In genomic region chr20:62522748-62523396, GRCh38 we compare ENCODE assay signal across 3 cellular contexts.
A peak's percentile ranks its signal among the peaks of the same experiment; 100 is the strongest.
TF ChIP-seq lines count a peak whose summit lies in the region.

No MANE protein-coding gene starts in this region.

TF ChIP-seq in SK-N-SH, 30 proteins besides CTCF, POLR2A, EP300 and RAD21:
- TF ChIP-seq, protein P1, sequence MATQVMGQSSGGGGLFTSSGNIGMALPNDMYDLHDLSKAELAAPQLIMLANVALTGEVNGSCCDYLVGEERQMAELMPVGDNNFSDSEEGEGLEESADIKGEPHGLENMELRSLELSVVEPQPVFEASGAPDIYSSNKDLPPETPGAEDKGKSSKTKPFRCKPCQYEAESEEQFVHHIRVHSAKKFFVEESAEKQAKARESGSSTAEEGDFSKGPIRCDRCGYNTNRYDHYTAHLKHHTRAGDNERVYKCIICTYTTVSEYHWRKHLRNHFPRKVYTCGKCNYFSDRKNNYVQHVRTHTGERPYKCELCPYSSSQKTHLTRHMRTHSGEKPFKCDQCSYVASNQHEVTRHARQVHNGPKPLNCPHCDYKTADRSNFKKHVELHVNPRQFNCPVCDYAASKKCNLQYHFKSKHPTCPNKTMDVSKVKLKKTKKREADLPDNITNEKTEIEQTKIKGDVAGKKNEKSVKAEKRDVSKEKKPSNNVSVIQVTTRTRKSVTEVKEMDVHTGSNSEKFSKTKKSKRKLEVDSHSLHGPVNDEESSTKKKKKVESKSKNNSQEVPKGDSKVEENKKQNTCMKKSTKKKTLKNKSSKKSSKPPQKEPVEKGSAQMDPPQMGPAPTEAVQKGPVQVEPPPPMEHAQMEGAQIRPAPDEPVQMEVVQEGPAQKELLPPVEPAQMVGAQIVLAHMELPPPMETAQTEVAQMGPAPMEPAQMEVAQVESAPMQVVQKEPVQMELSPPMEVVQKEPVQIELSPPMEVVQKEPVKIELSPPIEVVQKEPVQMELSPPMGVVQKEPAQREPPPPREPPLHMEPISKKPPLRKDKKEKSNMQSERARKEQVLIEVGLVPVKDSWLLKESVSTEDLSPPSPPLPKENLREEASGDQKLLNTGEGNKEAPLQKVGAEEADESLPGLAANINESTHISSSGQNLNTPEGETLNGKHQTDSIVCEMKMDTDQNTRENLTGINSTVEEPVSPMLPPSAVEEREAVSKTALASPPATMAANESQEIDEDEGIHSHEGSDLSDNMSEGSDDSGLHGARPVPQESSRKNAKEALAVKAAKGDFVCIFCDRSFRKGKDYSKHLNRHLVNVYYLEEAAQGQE (IDR thresholded peaks at IDR 0.05; ENCODE audit: low read depth, low read length): no peak

TF ChIP-seq in SK-N-SH treated with all-trans-retinoic acid at 6 μM for 48 hours, 23 proteins besides CTCF, POLR2A, EP300 and RAD21:
- TF ChIP-seq PPARA (CRISPR knock-in tag; IDR thresholded peaks at IDR 0.05; ENCODE audit: borderline replicate concordance) (no peak), ZNF70 (CRISPR knock-in tag; IDR thresholded peaks at IDR 0.05) (no peak), OSR1 (CRISPR knock-in tag; IDR thresholded peaks at IDR 0.05) (no peak), ZFP30 (CRISPR knock-in tag; IDR thresholded peaks at IDR 0.05) (no peak), ZNF565 (CRISPR knock-in tag; conservative IDR thresholded peaks at IDR 0.05; ENCODE audit: low read depth) (no peak), ZFP3 (CRISPR knock-in tag; IDR thresholded peaks at IDR 0.05) (no peak), ESRRG (CRISPR knock-in tag; IDR thresholded peaks at IDR 0.05) (no peak)
- TF ChIP-seq, protein P2, sequence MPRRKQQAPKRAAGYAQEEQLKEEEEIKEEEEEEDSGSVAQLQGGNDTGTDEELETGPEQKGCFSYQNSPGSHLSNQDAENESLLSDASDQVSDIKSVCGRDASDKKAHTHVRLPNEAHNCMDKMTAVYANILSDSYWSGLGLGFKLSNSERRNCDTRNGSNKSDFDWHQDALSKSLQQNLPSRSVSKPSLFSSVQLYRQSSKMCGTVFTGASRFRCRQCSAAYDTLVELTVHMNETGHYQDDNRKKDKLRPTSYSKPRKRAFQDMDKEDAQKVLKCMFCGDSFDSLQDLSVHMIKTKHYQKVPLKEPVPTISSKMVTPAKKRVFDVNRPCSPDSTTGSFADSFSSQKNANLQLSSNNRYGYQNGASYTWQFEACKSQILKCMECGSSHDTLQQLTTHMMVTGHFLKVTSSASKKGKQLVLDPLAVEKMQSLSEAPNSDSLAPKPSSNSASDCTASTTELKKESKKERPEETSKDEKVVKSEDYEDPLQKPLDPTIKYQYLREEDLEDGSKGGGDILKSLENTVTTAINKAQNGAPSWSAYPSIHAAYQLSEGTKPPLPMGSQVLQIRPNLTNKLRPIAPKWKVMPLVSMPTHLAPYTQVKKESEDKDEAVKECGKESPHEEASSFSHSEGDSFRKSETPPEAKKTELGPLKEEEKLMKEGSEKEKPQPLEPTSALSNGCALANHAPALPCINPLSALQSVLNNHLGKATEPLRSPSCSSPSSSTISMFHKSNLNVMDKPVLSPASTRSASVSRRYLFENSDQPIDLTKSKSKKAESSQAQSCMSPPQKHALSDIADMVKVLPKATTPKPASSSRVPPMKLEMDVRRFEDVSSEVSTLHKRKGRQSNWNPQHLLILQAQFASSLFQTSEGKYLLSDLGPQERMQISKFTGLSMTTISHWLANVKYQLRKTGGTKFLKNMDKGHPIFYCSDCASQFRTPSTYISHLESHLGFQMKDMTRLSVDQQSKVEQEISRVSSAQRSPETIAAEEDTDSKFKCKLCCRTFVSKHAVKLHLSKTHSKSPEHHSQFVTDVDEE (CRISPR knock-in tag; IDR thresholded peaks at IDR 0.05): no peak

TF ChIP-seq in K562, 482 proteins besides CTCF, POLR2A, EP300 and RAD21 (continues in another document):
- TF ChIP-seq TRIM28 (IDR thresholded peaks at IDR 0.05) (no peak), CREB3L1 (IDR thresholded peaks at IDR 0.05; ENCODE audit: borderline replicate concordance, low read depth) (no peak), E2F5 (CRISPR knock-in tag; IDR thresholded peaks at IDR 0.05) (no peak), ZNF707 (CRISPR knock-in tag; conservative IDR thresholded peaks at IDR 0.05) (no peak), KDM5B (IDR thresholded peaks at IDR 0.05; ENCODE audit: insufficient replicate concordance, low read depth, low read length) (no peak), SMC3 (conservative IDR thresholded peaks at IDR 0.05; ENCODE audit: insufficient read depth, low read depth, low read length) (no peak), TOE1 (IDR thresholded peaks at IDR 0.05; ENCODE audit: borderline replicate concordance) (no peak), TOE1 (CRISPR knock-in tag; IDR thresholded peaks at IDR 0.05; ENCODE audit: borderline replicate concordance, low read depth) (no peak), ATF1 (CRISPR knock-in tag; IDR thresholded peaks at IDR 0.05) (no peak), ATF1 (tag; IDR thresholded peaks at IDR 0.05) (no peak)
- TF ChIP-seq, protein P3, sequence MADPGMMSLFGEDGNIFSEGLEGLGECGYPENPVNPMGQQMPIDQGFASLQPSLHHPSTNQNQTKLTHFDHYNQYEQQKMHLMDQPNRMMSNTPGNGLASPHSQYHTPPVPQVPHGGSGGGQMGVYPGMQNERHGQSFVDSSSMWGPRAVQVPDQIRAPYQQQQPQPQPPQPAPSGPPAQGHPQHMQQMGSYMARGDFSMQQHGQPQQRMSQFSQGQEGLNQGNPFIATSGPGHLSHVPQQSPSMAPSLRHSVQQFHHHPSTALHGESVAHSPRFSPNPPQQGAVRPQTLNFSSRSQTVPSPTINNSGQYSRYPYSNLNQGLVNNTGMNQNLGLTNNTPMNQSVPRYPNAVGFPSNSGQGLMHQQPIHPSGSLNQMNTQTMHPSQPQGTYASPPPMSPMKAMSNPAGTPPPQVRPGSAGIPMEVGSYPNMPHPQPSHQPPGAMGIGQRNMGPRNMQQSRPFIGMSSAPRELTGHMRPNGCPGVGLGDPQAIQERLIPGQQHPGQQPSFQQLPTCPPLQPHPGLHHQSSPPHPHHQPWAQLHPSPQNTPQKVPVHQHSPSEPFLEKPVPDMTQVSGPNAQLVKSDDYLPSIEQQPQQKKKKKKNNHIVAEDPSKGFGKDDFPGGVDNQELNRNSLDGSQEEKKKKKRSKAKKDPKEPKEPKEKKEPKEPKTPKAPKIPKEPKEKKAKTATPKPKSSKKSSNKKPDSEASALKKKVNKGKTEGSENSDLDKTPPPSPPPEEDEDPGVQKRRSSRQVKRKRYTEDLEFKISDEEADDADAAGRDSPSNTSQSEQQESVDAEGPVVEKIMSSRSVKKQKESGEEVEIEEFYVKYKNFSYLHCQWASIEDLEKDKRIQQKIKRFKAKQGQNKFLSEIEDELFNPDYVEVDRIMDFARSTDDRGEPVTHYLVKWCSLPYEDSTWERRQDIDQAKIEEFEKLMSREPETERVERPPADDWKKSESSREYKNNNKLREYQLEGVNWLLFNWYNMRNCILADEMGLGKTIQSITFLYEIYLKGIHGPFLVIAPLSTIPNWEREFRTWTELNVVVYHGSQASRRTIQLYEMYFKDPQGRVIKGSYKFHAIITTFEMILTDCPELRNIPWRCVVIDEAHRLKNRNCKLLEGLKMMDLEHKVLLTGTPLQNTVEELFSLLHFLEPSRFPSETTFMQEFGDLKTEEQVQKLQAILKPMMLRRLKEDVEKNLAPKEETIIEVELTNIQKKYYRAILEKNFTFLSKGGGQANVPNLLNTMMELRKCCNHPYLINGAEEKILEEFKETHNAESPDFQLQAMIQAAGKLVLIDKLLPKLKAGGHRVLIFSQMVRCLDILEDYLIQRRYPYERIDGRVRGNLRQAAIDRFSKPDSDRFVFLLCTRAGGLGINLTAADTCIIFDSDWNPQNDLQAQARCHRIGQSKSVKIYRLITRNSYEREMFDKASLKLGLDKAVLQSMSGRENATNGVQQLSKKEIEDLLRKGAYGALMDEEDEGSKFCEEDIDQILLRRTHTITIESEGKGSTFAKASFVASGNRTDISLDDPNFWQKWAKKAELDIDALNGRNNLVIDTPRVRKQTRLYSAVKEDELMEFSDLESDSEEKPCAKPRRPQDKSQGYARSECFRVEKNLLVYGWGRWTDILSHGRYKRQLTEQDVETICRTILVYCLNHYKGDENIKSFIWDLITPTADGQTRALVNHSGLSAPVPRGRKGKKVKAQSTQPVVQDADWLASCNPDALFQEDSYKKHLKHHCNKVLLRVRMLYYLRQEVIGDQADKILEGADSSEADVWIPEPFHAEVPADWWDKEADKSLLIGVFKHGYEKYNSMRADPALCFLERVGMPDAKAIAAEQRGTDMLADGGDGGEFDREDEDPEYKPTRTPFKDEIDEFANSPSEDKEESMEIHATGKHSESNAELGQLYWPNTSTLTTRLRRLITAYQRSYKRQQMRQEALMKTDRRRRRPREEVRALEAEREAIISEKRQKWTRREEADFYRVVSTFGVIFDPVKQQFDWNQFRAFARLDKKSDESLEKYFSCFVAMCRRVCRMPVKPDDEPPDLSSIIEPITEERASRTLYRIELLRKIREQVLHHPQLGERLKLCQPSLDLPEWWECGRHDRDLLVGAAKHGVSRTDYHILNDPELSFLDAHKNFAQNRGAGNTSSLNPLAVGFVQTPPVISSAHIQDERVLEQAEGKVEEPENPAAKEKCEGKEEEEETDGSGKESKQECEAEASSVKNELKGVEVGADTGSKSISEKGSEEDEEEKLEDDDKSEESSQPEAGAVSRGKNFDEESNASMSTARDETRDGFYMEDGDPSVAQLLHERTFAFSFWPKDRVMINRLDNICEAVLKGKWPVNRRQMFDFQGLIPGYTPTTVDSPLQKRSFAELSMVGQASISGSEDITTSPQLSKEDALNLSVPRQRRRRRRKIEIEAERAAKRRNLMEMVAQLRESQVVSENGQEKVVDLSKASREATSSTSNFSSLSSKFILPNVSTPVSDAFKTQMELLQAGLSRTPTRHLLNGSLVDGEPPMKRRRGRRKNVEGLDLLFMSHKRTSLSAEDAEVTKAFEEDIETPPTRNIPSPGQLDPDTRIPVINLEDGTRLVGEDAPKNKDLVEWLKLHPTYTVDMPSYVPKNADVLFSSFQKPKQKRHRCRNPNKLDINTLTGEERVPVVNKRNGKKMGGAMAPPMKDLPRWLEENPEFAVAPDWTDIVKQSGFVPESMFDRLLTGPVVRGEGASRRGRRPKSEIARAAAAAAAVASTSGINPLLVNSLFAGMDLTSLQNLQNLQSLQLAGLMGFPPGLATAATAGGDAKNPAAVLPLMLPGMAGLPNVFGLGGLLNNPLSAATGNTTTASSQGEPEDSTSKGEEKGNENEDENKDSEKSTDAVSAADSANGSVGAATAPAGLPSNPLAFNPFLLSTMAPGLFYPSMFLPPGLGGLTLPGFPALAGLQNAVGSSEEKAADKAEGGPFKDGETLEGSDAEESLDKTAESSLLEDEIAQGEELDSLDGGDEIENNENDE (IDR thresholded peaks at IDR 0.05; ENCODE audit: low read depth, low read length): no peak
- TF ChIP-seq, protein P4, sequence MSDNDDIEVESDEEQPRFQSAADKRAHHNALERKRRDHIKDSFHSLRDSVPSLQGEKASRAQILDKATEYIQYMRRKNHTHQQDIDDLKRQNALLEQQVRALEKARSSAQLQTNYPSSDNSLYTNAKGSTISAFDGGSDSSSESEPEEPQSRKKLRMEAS (CRISPR knock-in tag; IDR thresholded peaks at IDR 0.05): 0 out of 2 replicates have a peak, but pooled peaks have one; percentile 15
